In genomic region chr17:40068129-40068581, GRCh38 we compare ENCODE assay signal across 1 cellular context.
TF ChIP-seq lines count a peak whose summit lies in the region.

No MANE protein-coding gene starts in this region.

TF ChIP-seq in GM23338, 12 proteins besides CTCF, POLR2A, EP300 and RAD21 (continued from another document):
- no peak for TF ChIP-seq ETS1 (IDR thresholded peaks at IDR 0.05)
- no peak for TF ChIP-seq POLR2AphosphoS5 (IDR thresholded peaks at IDR 0.05; ENCODE audit: low read depth)
- TF ChIP-seq JUNB (IDR thresholded peaks at IDR 0.05; ENCODE audit: unreplicated experiment) = no peak
- TF ChIP-seq EZH2phosphoT487 (IDR thresholded peaks at IDR 0.05; ENCODE audit: unreplicated experiment) = no peak
- no peak for TF ChIP-seq CREB1 (CRISPR knock-in tag; IDR thresholded peaks at IDR 0.05; ENCODE audit: low read depth)
- TF ChIP-seq ZNF331 (CRISPR knock-in tag; IDR thresholded peaks at IDR 0.05; ENCODE audit: low read depth) = no peak
TF ChIP-seq in GM23338: peak in this region for 0.
